9 cellular contexts compared by ENCODE assay signal in genomic region chr22:49983148-49984042, GRCh38. TPM values are rescaled to one million over a fixed set of nuclear protein-coding genes. Genes with fewer than 3 reads are reported as not detected.
A peak's percentile ranks its signal among the peaks of the same experiment; 100 is the strongest.
DNase-seq lines count a peak whose midpoint lies in the region; ATAC-seq and TF ChIP-seq lines count a peak whose summit lies in the region.
"Had no signal": no experiment of that assay in that cellular context is flagged by ENCODE, and none has a peak within 500 bp of the region (broad histone marks: within the 10 kb centered on the region; RNA-seq: fewer than 3 reads in every experiment).

No MANE protein-coding gene starts in this region.

- H3K18ac ChIP-seq in H9 (ENCODE audit: insufficient read length, low read depth, low read length) = no peak overlapping the region

- no peak overlapping the region for H3K56ac ChIP-seq in H9 (ENCODE audit: insufficient read length, low read depth, low read length)

- H3K9me3 Mint-ChIP-seq in H9 = peaks cover 11 to 16% of the 10 kb centered on the region in 2 experiments
- H3K9me3 Mint-ChIP-seq in dendritic cell treated with granulocyte-macrophage colony-stimulating factor and Interleukin-4, amounts not matched to agents 40 ng/mL and 50 ng/mL, for 4 days = peaks cover 23% of the 10 kb centered on the region

- WGBS in H9 (ENCODE audit: extremely low coverage, insufficient read length, low lambda C conversion rate) = no CpG with 5 or more reads among the region's 90 CpGs

- no peak overlapping the region for H4K8ac ChIP-seq in H9 (replicated peaks; ENCODE audit: insufficient read length, low read depth, low read length)

- H3K36me3 Mint-ChIP-seq in H9 (ENCODE audit: insufficient read depth in 1 of 3, low read depth in 3 of 3) = peaks cover 0 to 8% (median 2%) of the 10 kb centered on the region in 3 experiments; a peak in 3 of 7 replicates
- peaks cover 8% of the 10 kb centered on the region for H3K36me3 Mint-ChIP-seq in dendritic cell treated with granulocyte-macrophage colony-stimulating factor and Interleukin-4, amounts not matched to agents 40 ng/mL and 50 ng/mL, for 4 days (ENCODE audit: low read depth)

- H3F3A ChIP-seq in MM.1S (ENCODE audit: insufficient read depth, low read length) = no peaks in the 10 kb centered on the region

- TF ChIP-seq CTCF in H9 (conservative IDR thresholded peaks at IDR 0.05) = peak; percentile 91
- no peak for TF ChIP-seq CTCF in mucosa of descending colon (IDR thresholded peaks at IDR 0.05)
- TF ChIP-seq CTCF in MM.1S (IDR thresholded peaks at IDR 0.05; ENCODE audit: low read length) = no peak

- H2AFZ ChIP-seq in ACC112 (ENCODE audit: low read length, unreplicated experiment) (no peak overlapping the region), H9 (ENCODE audit: low read length) (no peak overlapping the region), MM.1S (ENCODE audit: low read length) (no peak overlapping the region)

- H3K9me3 ChIP-seq in H9 (ENCODE audit: control insufficient read depth, low read depth, low read length) (no peaks in the 10 kb centered on the region), mucosa of descending colon (peaks cover 4% of the 10 kb centered on the region), MM.1S (replicated peaks; ENCODE audit: insufficient read depth, low read length) (no peaks in the 10 kb centered on the region)

- H3K23me2 ChIP-seq in H9 (ENCODE audit: insufficient read length, low read depth, low read length, poor library complexity, severe bottlenecking) = no peaks in the 10 kb centered on the region

- no peaks in the 10 kb centered on the region for H4K20me1 ChIP-seq in H9 (ENCODE audit: control insufficient read depth, insufficient read depth, insufficient read length)
- H4K20me1 ChIP-seq in MM.1S (ENCODE audit: insufficient read depth, low read length) = no peaks in the 10 kb centered on the region

- no peak overlapping the region for H4K91ac ChIP-seq in H9 (ENCODE audit: insufficient read length, low read depth, low read length)

- H3K4me1 ChIP-seq in ACC112 (ENCODE audit: control insufficient read depth, insufficient read depth, low read length, unreplicated experiment) = no peaks in the 10 kb centered on the region
- H3K4me1 ChIP-seq in H9 (ENCODE audit: insufficient read depth, low read length) = no peaks in the 10 kb centered on the region
- peaks cover 7% of the 10 kb centered on the region for H3K4me1 ChIP-seq in mucosa of descending colon (ENCODE audit: low read depth)
- H3K4me1 ChIP-seq in MM.1S (ENCODE audit: low read length) = no peaks in the 10 kb centered on the region

- peak overlapping the region; percentile 35 for H3K4me2 ChIP-seq in H9 (ENCODE audit: insufficient read depth, insufficient read length, low read length)
- no peak overlapping the region for H3K4me2 ChIP-seq in MM.1S (ENCODE audit: low read depth, low read length)

- no peak overlapping the region for H4K5ac ChIP-seq in H9 (ENCODE audit: insufficient read length, low read depth, low read length)

- peaks cover 66% of the 10 kb centered on the region for H3K27me3 Mint-ChIP-seq in H9 (ENCODE audit: low read depth)
- H3K27me3 Mint-ChIP-seq in dendritic cell treated with granulocyte-macrophage colony-stimulating factor and Interleukin-4, amounts not matched to agents 40 ng/mL and 50 ng/mL, for 4 days = peaks cover 48% of the 10 kb centered on the region

- H3K79me1 ChIP-seq in H9 (ENCODE audit: insufficient read depth, low read depth, low read length, poor library complexity, severe bottlenecking) = no peaks in the 10 kb centered on the region

- no peak overlapping the region for H3K4me3 Mint-ChIP-seq in H9
- H3K4me3 Mint-ChIP-seq in dendritic cell treated with granulocyte-macrophage colony-stimulating factor and Interleukin-4, amounts not matched to agents 40 ng/mL and 50 ng/mL, for 4 days = peak overlapping the region; percentile 4

- no peak overlapping the region for H2BK5ac ChIP-seq in H9 (ENCODE audit: insufficient read length, low read length)

- intact Hi-C loops in dendritic cell treated with granulocyte-macrophage colony-stimulating factor and Interleukin-4, amounts not matched to agents 40 ng/mL and 50 ng/mL, for 4 days (cut with micrococcal nuclease) = no loop called here
- intact Hi-C loops in mucosa of descending colon (cut with DNase I, micrococcal nuclease) = no loop called here

- peak overlapping the region; percentile 57; the same call in 1 of the 2 replicates for H3K4me3 ChIP-seq in ACC112 (ENCODE audit: low read depth, low read length)
- H3K4me3 ChIP-seq in mucosa of descending colon = no peak overlapping the region
- H3K4me3 ChIP-seq in MM.1S (ENCODE audit: low read length) = no peak overlapping the region

- H3K79me2 ChIP-seq in ACC112 (ENCODE audit: control insufficient read depth, insufficient read depth, low read length, unreplicated experiment) (no peaks in the 10 kb centered on the region), H9 (ENCODE audit: insufficient read depth, low read length) (no peaks in the 10 kb centered on the region), MM.1S (ENCODE audit: low read length) (no peaks in the 10 kb centered on the region)

- no peak overlapping the region for H3T11ph ChIP-seq in H9 (ENCODE audit: low read length)

- no peak overlapping the region for H3K23ac ChIP-seq in H9 (ENCODE audit: insufficient read length, low read depth, low read length)

- no peak overlapping the region for H2BK12ac ChIP-seq in H9 (ENCODE audit: insufficient read length, low read depth, low read length)

- no peak overlapping the region for H3K14ac ChIP-seq in H9 (ENCODE audit: insufficient read depth, low read length)

- H3K9ac ChIP-seq in H9 (ENCODE audit: extremely low read depth, insufficient read length, low read length) (no peak overlapping the region), MM.1S (ENCODE audit: low read length) (no peak overlapping the region)

- H3K9me2 ChIP-seq in MM.1S (replicated peaks; ENCODE audit: insufficient read depth, low read length) = no peaks in the 10 kb centered on the region

- peak; percentile 54 for ATAC-seq in mucosa of descending colon
- no peak for ATAC-seq in GM19455 (IDR thresholded peaks at IDR 0.05; ENCODE audit: unreplicated experiment)
- ATAC-seq in GM21423 (IDR thresholded peaks at IDR 0.05; ENCODE audit: unreplicated experiment) = no peak

- no peak overlapping the region for H2BK20ac ChIP-seq in H9 (ENCODE audit: low read depth, low read length, poor library complexity, severe bottlenecking)

- no peak overlapping the region for H3K4ac ChIP-seq in H9 (ENCODE audit: low read depth, low read length)

- DNase-seq in H9 (peak; percentile 69), mucosa of descending colon (peak in 2 of 3 donors; percentile 40 to 53), MM.1S (no peak), DMS79 (lab: John Stamatoyannopoulos, UW) (no peak)

- H3K27ac ChIP-seq in ACC112 (ENCODE audit: low read depth, low read length) = no peak overlapping the region
- no peak overlapping the region for H3K27ac ChIP-seq in H9 (ENCODE audit: insufficient read length, low read depth, low read length)
- no peak overlapping the region for H3K27ac ChIP-seq in MM.1S (ENCODE audit: low read length)

- H3K4me1 Mint-ChIP-seq in H9 = peaks cover 0 to 3% of the 10 kb centered on the region in 2 experiments; a peak in 1 of 4 replicates
- peaks cover 15% of the 10 kb centered on the region for H3K4me1 Mint-ChIP-seq in dendritic cell treated with granulocyte-macrophage colony-stimulating factor and Interleukin-4, amounts not matched to agents 40 ng/mL and 50 ng/mL, for 4 days (ENCODE audit: low read depth)

- H2AK5ac ChIP-seq in H9 (ENCODE audit: insufficient read length, low read length) = no peak overlapping the region

- H3K27me3 ChIP-seq in ACC112 (ENCODE audit: insufficient read depth, low read length) = peaks cover 22% of the 10 kb centered on the region
- peaks cover 2% of the 10 kb centered on the region; the same call in 1 of the 2 replicates for H3K27me3 ChIP-seq in H9 (ENCODE audit: insufficient read depth, low read length)
- peaks cover 59% of the 10 kb centered on the region for H3K27me3 ChIP-seq in MM.1S (replicated peaks; ENCODE audit: insufficient read depth, low read length)

- no peak overlapping the region for H2BK15ac ChIP-seq in H9 (ENCODE audit: low read depth, low read length)

- H3K27ac Mint-ChIP-seq in H9 = no peak overlapping the region
- H3K27ac Mint-ChIP-seq in dendritic cell treated with granulocyte-macrophage colony-stimulating factor and Interleukin-4, amounts not matched to agents 40 ng/mL and 50 ng/mL, for 4 days = no peak overlapping the region

- H3K36me3 ChIP-seq in ACC112 (ENCODE audit: insufficient read depth, low read length) = no peaks in the 10 kb centered on the region
- no peaks in the 10 kb centered on the region for H3K36me3 ChIP-seq in mucosa of descending colon (ENCODE audit: low read depth)
- no peaks in the 10 kb centered on the region for H3K36me3 ChIP-seq in MM.1S (replicated peaks; ENCODE audit: insufficient read depth, low read length)

- H2BK120ac ChIP-seq in H9 (ENCODE audit: low read depth, low read length, poor library complexity, severe bottlenecking) = no peak overlapping the region

RNA-seq across cellular contexts. Expression of gene PIM3, which starts 22.8 kb away (rescaled TPM):
- total RNA-seq in H9 (2021) (43.4 and 45.1 TPM in 2 replicates), mucosa of descending colon (100 to 1,000 TPM in 1 of 3 donors, 10 to 100 TPM in 2; 56.4 to 106 (median 58.7) TPM)

RNA-seq across cellular contexts. Expression of gene IL17REL, which starts 29.2 kb away (rescaled TPM):
- total RNA-seq in H9 (2021) = 0.11 and 0.20 TPM in 2 replicates
- under 1 TPM in 2 of 3 donors, not detected in 1; 0.09 to 0.43 TPM for total RNA-seq in mucosa of descending colon
- total RNA-seq: T-helper 1 cell treated with Interleukin-12 subunit alpha and Interleukin-12 subunit beta and Interleukin-4 antibody, amounts not matched to agents 30 ng/mL and 1 ng/mL, for 36 hours had no signal

Comparison
In these comparisons a context has a peak if more than half of its experiments do, and no peak if none do; other contexts are left out.
1. DNase-seq: peak in H9 (single experiment) and mucosa of descending colon (2 of 3); none in MM.1S (single experiment) and DMS79 (single experiment).